ENCODE assay signal across 12 cellular contexts in the genomic region with DNA sequence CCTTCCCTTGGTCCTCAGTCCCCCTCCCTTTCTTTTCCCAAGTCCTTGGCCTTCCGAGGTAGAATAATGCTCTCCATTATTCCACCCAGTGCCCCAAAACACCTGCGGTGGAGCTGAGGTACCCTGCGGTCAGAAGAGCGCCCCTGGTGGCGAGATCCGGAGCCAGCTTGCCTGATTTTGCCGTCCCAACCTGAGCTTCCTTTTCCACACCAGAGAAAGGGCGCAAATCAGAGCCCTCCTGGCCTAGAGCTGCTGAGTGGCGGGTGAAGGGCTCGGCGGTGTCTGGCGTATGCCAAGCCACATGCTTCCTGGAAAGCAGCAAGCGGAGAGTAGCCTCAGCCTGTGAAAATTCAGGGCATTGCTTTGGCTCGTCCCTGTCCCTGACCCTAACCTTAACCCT. TPM values are rescaled to one million over a fixed set of nuclear protein-coding genes. Genes with fewer than 3 reads are reported as not detected.
DNase-seq lines count a peak whose midpoint lies in the region; ATAC-seq, FAIRE-seq and TF ChIP-seq lines count a peak whose summit lies in the region.
"Had no signal": no experiment of that assay in that cellular context is flagged by ENCODE, and none has a peak within 500 bp of the region (broad histone marks: within the 10 kb centered on the region; RNA-seq: fewer than 3 reads in every experiment).

No MANE protein-coding gene starts in this region.

- TF ChIP-seq CTCF in CD8-positive, alpha-beta T cell (IDR thresholded peaks at IDR 0.05) = no peak
- peak; percentile 81 to 95 (median 90) for TF ChIP-seq CTCF in H1 (IDR thresholded peaks at IDR 0.05; ENCODE audit: control extremely low read depth in 1 of 3, insufficient read depth in 1 of 3, low read depth in 1 of 3, low read length in 3 of 3)

- H3K9me3 ChIP-seq in CD8-positive, alpha-beta T cell (ENCODE audit: low read length) = no peaks in the 10 kb centered on the region
- H3K9me3 ChIP-seq in Karpas-422 (ENCODE audit: low read length) (no peaks in the 10 kb centered on the region), H1 (ENCODE audit: insufficient read depth in 2 of 2, low read depth in 1 of 2, low read length in 1 of 2) (no peaks in the 10 kb centered on the region)

- no peak overlapping the region for H3K27ac ChIP-seq in CD8-positive, alpha-beta T cell (ENCODE audit: low read depth, low read length)
- no peak overlapping the region for H3K27ac ChIP-seq in Karpas-422 (ENCODE audit: low read length)
- no peak overlapping the region for H3K27ac ChIP-seq in H1 (ENCODE audit: low read depth, low read length)
- no peak overlapping the region for H3K27ac ChIP-seq in mesendoderm (ENCODE audit: low read depth, low read length)

- peaks cover 17% of the 10 kb centered on the region for H3K27me3 Mint-ChIP-seq in CD8-positive, alpha-beta T cell (ENCODE audit: low read depth)

- POLR2A ChIA-PET in CD8-positive, alpha-beta T cell (lab: Charles Lee) = no interaction called here
- POLR2A ChIA-PET in H1 (lab: Charles Lee; ENCODE audit: partially characterized antibody) = interaction anchor here (0.8 kb wide), 1 partner anchor 21 kb away, joined by 3 read pairs; the partner anchor contains the start of gene CARTPT

- H3K27ac Mint-ChIP-seq in CD8-positive, alpha-beta T cell = no peak overlapping the region

- H2BK5ac ChIP-seq in H1 (ENCODE audit: low read depth, low read length) (no peak overlapping the region), mesendoderm (ENCODE audit: low read length) (no peak overlapping the region)

- DNase-seq in CD8-positive, alpha-beta T cell = no peak
- no peak for DNase-seq in Karpas-422
- DNase-seq in H1 (ENCODE audit: low read depth in 1 of 2, low spot score in 2 of 2) = peak; percentile 71 to 89
- DNase-seq in mesendoderm = peak; percentile 72
- no peak for DNase-seq in RKO (ENCODE audit: low spot score)
- DNase-seq in cortex of kidney (lab: John Stamatoyannopoulos, UW) = no peak
- no peak for DNase-seq in stimulated activated naive CD4-positive, alpha-beta T cell treated with Interleukin-2 at 50 U/mL for 16 hours (lab: John Stamatoyannopoulos, UW)
- DNase-seq: anterior cingulate cortex, NCI-H1417, SHP77 had no signal

- H3K36me3 ChIP-seq in CD8-positive, alpha-beta T cell (ENCODE audit: insufficient read depth, low read length) = no peaks in the 10 kb centered on the region
- H3K36me3 ChIP-seq in Karpas-422 (ENCODE audit: insufficient read depth, low read length) (no peaks in the 10 kb centered on the region), H1 (ENCODE audit: control insufficient read depth in 2 of 4, insufficient read depth in 4 of 4, low read length in 3 of 4) (no peaks in the 10 kb centered on the region), mesendoderm (ENCODE audit: control insufficient read depth, insufficient read depth, low read length) (no peaks in the 10 kb centered on the region)

- H2AK5ac ChIP-seq in H1 (ENCODE audit: low read depth, low read length) (no peak overlapping the region), mesendoderm (ENCODE audit: low read length) (no peak overlapping the region)

- H3K4ac ChIP-seq in H1 (replicated peaks; ENCODE audit: insufficient read length, low read depth, low read length) = no peak overlapping the region
- H3K4ac ChIP-seq in mesendoderm (ENCODE audit: low read depth, low read length) = no peak overlapping the region

- peaks cover 5% of the 10 kb centered on the region for H3K4me1 ChIP-seq in CD8-positive, alpha-beta T cell (ENCODE audit: insufficient read depth, low read length)
- H3K4me1 ChIP-seq in Karpas-422 (ENCODE audit: low read length) (peaks cover 4% of the 10 kb centered on the region; the same call in 1 of the 2 replicates), H1 (replicated peaks in 1 of 4; ENCODE audit: control insufficient read depth in 3 of 4, insufficient read depth in 4 of 4, low read length in 3 of 4) (peaks cover 0 to 4% (median 0%) of the 10 kb centered on the region in 4 experiments; a peak in 3 of 7 replicates), mesendoderm (ENCODE audit: control insufficient read depth, low read depth, low read length) (no peaks in the 10 kb centered on the region)

- no peak overlapping the region for H3K9ac ChIP-seq in Karpas-422 (ENCODE audit: low read length)
- no peak overlapping the region for H3K9ac ChIP-seq in H1 (replicated peaks in 1 of 4; ENCODE audit: extremely low read depth in 1 of 4, low read depth in 3 of 4, low read length in 3 of 4)
- no peak overlapping the region for H3K9ac ChIP-seq in mesendoderm (ENCODE audit: low read length)

- TF ChIP-seq EP300 in H1 (IDR thresholded peaks at IDR 0.05; ENCODE audit: borderline replicate concordance in 1 of 2, low read depth in 2 of 2, low read length in 2 of 2) = no peak

- H4K91ac ChIP-seq in H1 (replicated peaks; ENCODE audit: insufficient read length, low read length) = no peak overlapping the region

- H3K4me3 ChIP-seq in CD8-positive, alpha-beta T cell (ENCODE audit: low read depth, low read length) = no peak overlapping the region
- H3K4me3 ChIP-seq in Karpas-422 (ENCODE audit: low read length) (no peak overlapping the region), H1 (ENCODE audit: extremely low read depth in 1 of 4, insufficient read depth in 2 of 4, low read depth in 3 of 4, low read length in 4 of 4) (no peak overlapping the region), mesendoderm (ENCODE audit: low read length) (no peak overlapping the region)

- H3K23me2 ChIP-seq in H1 (ENCODE audit: low read depth, low read length) = no peaks in the 10 kb centered on the region

- no peak overlapping the region for H2BK120ac ChIP-seq in H1 (replicated peaks; ENCODE audit: low read depth, low read length)
- H2BK120ac ChIP-seq in mesendoderm (ENCODE audit: low read depth, low read length) = no peak overlapping the region

- peaks cover 3% of the 10 kb centered on the region for H3K36me3 Mint-ChIP-seq in CD8-positive, alpha-beta T cell

- intact Hi-C loops in CD8-positive, alpha-beta T cell (cut with DNase I, micrococcal nuclease) = no loop called here

- H4K5ac ChIP-seq in H1 (ENCODE audit: insufficient read length, low read depth, low read length) (no peak overlapping the region), mesendoderm (ENCODE audit: low read length) (no peak overlapping the region)

- no peak overlapping the region for H3K14ac ChIP-seq in H1 (ENCODE audit: insufficient read length)

- CTCF ChIA-PET in CD8-positive, alpha-beta T cell (lab: Charles Lee) = no interaction called here
- CTCF ChIA-PET in H1 (lab: Charles Lee; ENCODE audit: partially characterized antibody) = interaction anchor here (0.6 to 5.5 kb wide), 36 partner anchors 9 to 625 kb away, joined by 3 to 58 read pairs (median 4); partner anchors contain the start of gene CARTPT

- H3K18ac ChIP-seq in H1 (ENCODE audit: extremely low read depth, low read length) (no peak overlapping the region), mesendoderm (ENCODE audit: low read length) (no peak overlapping the region)

- no peak for TF ChIP-seq POLR2A in H1 (IDR thresholded peaks at IDR 0.05; ENCODE audit: control extremely low read depth in 1 of 2, low read depth in 2 of 2, low read length in 2 of 2)

- H3K4me1 Mint-ChIP-seq in CD8-positive, alpha-beta T cell (ENCODE audit: low read depth) = peaks cover 7% of the 10 kb centered on the region

- H3K4me2 ChIP-seq in Karpas-422 (ENCODE audit: low read depth, low read length, poor library complexity, severe bottlenecking) (no peak overlapping the region), H1 (ENCODE audit: insufficient read depth in 1 of 2, low read depth in 2 of 2, low read length in 2 of 2) (no peak overlapping the region), mesendoderm (ENCODE audit: low read length) (no peak overlapping the region)

- no peak overlapping the region for H3K56ac ChIP-seq in H1 (replicated peaks; ENCODE audit: insufficient read length, low read depth, low read length)
- H3K56ac ChIP-seq in mesendoderm (ENCODE audit: low read length) = no peak overlapping the region

- H3K79me1 ChIP-seq in H1 (ENCODE audit: low read depth, low read length) (no peaks in the 10 kb centered on the region), mesendoderm (ENCODE audit: low read length) (no peaks in the 10 kb centered on the region)

- TF ChIP-seq RAD21 in H1 (IDR thresholded peaks at IDR 0.05 in 1 of 2, conservative IDR thresholded peaks at IDR 0.05 in 1 of 2; ENCODE audit: low read depth in 2 of 2, low read length in 2 of 2) = peak; percentile 51 to 62

- peak overlapping the region; percentile 44 for H3K4me3 Mint-ChIP-seq in CD8-positive, alpha-beta T cell

- no peak overlapping the region for H2BK12ac ChIP-seq in H1 (ENCODE audit: low read depth, low read length)

- H3K27me3 ChIP-seq in CD8-positive, alpha-beta T cell (ENCODE audit: insufficient read depth, low read length) = no peaks in the 10 kb centered on the region
- H3K27me3 ChIP-seq in Karpas-422 (ENCODE audit: low read length) = no peaks in the 10 kb centered on the region
- H3K27me3 ChIP-seq in H1 (replicated peaks in 1 of 4; ENCODE audit: control insufficient read depth in 3 of 4, extremely low read depth in 1 of 4, insufficient read depth in 3 of 4, low read length in 3 of 4) = no peaks in the 10 kb centered on the region
- H3K27me3 ChIP-seq in mesendoderm (ENCODE audit: insufficient read depth, low read length, poor library complexity) = no peaks in the 10 kb centered on the region

- WGBS in H1 (ENCODE audit: extremely low coverage in 1 of 2, insufficient coverage in 1 of 2, insufficient read length in 1 of 2, insufficient replicate concordance in 2 of 2, low coverage in 1 of 2, low lambda C conversion rate in 2 of 2, missing lambda C conversion rate in 1 of 2), 2 experiments = 39% methylated on average over 14 of the region's 14 CpGs; no CpG with 5 or more reads in 1 of the 2 experiments
- no CpG with 5 or more reads among the region's 14 CpGs for WGBS in mesendoderm (ENCODE audit: extremely low coverage, insufficient coverage, low lambda C conversion rate)

- H2AFZ ChIP-seq in Karpas-422 (ENCODE audit: low read length) = peak overlapping the region; percentile 64; the same call in 1 of the 2 replicates
- H2AFZ ChIP-seq in H1 (ENCODE audit: low read length) = peak overlapping the region; percentile 89

- no peaks in the 10 kb centered on the region for H3K79me2 ChIP-seq in Karpas-422 (ENCODE audit: low read length)
- no peaks in the 10 kb centered on the region for H3K79me2 ChIP-seq in H1 (ENCODE audit: control insufficient read depth in 1 of 2, insufficient read depth in 2 of 2, low read length in 2 of 2)
- no peaks in the 10 kb centered on the region for H3K79me2 ChIP-seq in mesendoderm (ENCODE audit: control insufficient read depth, insufficient read depth, low read length)

- no peaks in the 10 kb centered on the region; the same call in 1 of the 2 replicates for H3K9me2 ChIP-seq in Karpas-422 (replicated peaks; ENCODE audit: insufficient read depth, low read length)

- H3K9me3 Mint-ChIP-seq in CD8-positive, alpha-beta T cell = peaks cover 6% of the 10 kb centered on the region

- no peak for FAIRE-seq in H1 (lab: Jason Lieb, UNC)
- FAIRE-seq: G401.6 had no signal

- H4K20me1 ChIP-seq in Karpas-422 (ENCODE audit: insufficient read depth, low read depth, low read length) = no peaks in the 10 kb centered on the region
- H4K20me1 ChIP-seq in H1 (replicated peaks in 1 of 2; ENCODE audit: control insufficient read depth in 1 of 2, insufficient read depth in 2 of 2, low read length in 2 of 2) = no peaks in the 10 kb centered on the region

- H4K8ac ChIP-seq in H1 (ENCODE audit: extremely low read depth, insufficient read depth, low read length) (peak overlapping the region; percentile 22), mesendoderm (ENCODE audit: low read depth, low read length) (no peak overlapping the region)

- no peak overlapping the region for H3K23ac ChIP-seq in H1 (ENCODE audit: insufficient read length)
- H3K23ac ChIP-seq in mesendoderm (ENCODE audit: low read length) = no peak overlapping the region

- no peak overlapping the region for H2BK15ac ChIP-seq in H1 (ENCODE audit: low read length)
- no peak overlapping the region for H2BK15ac ChIP-seq in mesendoderm (replicated peaks; ENCODE audit: low read depth)

- no peak for ATAC-seq in CD8-positive, alpha-beta T cell
- no peak for ATAC-seq in HG02759 (IDR thresholded peaks at IDR 0.05; ENCODE audit: unreplicated experiment)

- no peak overlapping the region for H2BK20ac ChIP-seq in H1 (ENCODE audit: low read length)

RNA-seq across cellular contexts. Expression of gene CARTPT, which starts 21.1 kb away (rescaled TPM):
- total RNA-seq in CD8-positive, alpha-beta T cell = not detected
- not detected in 2 replicates for total RNA-seq in Karpas-422 (2014; rRNA removed; shearing (Covaris generic); ENCODE audit: low replicate concordance)
- not detected in 2 replicates for total RNA-seq in H1 (2021; fragmentation: NEBNext Ultra II Directional; extraction: Animal tissue kit (Norgen Biotek cat#: 25700))
- not detected in 2 replicates for polyA plus RNA-seq in H1 (2011; rRNA removed)
- not detected for polyA plus RNA-seq in H1 (2011; cell fraction: cytosol; rRNA removed)
- polyA plus RNA-seq in H1 (2011; cell fraction: nucleus; rRNA removed) = not detected
- polyA plus RNA-seq in H1 (2012, experiment 1 of 2) = not detected in 4 replicates
- polyA plus RNA-seq in H1 (2012, experiment 2 of 2) = not detected
- polyA plus RNA-seq in H1 (2013, experiment 1 of 2) = not detected
- polyA plus RNA-seq in H1 (2013, experiment 2 of 2) = not detected
- not detected in 2 replicates for polyA minus RNA-seq in H1 (2011; rRNA and poly(A)+ RNA removed)
- not detected for polyA minus RNA-seq in H1 (2011; cell fraction: cytosol; rRNA and poly(A)+ RNA removed)
- not detected for polyA minus RNA-seq in H1 (2011; cell fraction: nucleus; rRNA and poly(A)+ RNA removed)
- polyA plus RNA-seq in mesendoderm (2013, experiment 1 of 2) = not detected
- polyA plus RNA-seq in mesendoderm (2013, experiment 2 of 2) = not detected

Comparison
In these comparisons a context has a peak if more than half of its experiments do, and no peak if none do; other contexts are left out.
1. DNase-seq: peak in H1 (2 of 2) and mesendoderm (single experiment); none in CD8-positive, alpha-beta T cell (0 of 7), Karpas-422 (single experiment), RKO (single experiment), cortex of kidney (single experiment) and stimulated activated naive CD4-positive, alpha-beta T cell treated with Interleukin-2 at 50 U/mL for 16 hours (single experiment).